ENCODE assay signal across 1 cellular context in genomic region chr10:3775671-3776551, GRCh38.
TF ChIP-seq lines count a peak whose summit lies in the region.

No MANE protein-coding gene starts in this region.

TF ChIP-seq in HepG2, 621 proteins besides CTCF, POLR2A, EP300 and RAD21 (continues in another document):
- TF ChIP-seq RXRA (CRISPR knock-in tag; IDR thresholded peaks at IDR 0.05) (peak; percentile 52; the same call in 1 of the 2 replicates), FOXC1 (CRISPR knock-in tag; IDR thresholded peaks at IDR 0.05; ENCODE audit: borderline replicate concordance) (no peak), ZNF687 (CRISPR knock-in tag; IDR thresholded peaks at IDR 0.05) (peak; percentile 70), ZNF282 (IDR thresholded peaks at IDR 0.05; ENCODE audit: partially characterized antibody) (no peak), HDAC2 (CRISPR knock-in tag; IDR thresholded peaks at IDR 0.05) (no peak), MAFF (IDR thresholded peaks at IDR 0.05; ENCODE audit: low read depth, low read length) (peak; percentile 0; the same call in 1 of the 2 replicates), TEAD3 (CRISPR knock-in tag; optimal IDR thresholded peaks at IDR 0.05; ENCODE audit: borderline replicate concordance) (peak; percentile 25), SRSF9 (IDR thresholded peaks at IDR 0.05; ENCODE audit: borderline replicate concordance, insufficient read depth, low read depth, low read length, poor library complexity, severe bottlenecking) (no peak), MBD4 (IDR thresholded peaks at IDR 0.05; ENCODE audit: borderline replicate concordance, low read length) (peak; percentile 54; the same call in 1 of the 2 replicates), ELF3 (CRISPR knock-in tag; IDR thresholded peaks at IDR 0.05) (no peak), CBX5 (CRISPR knock-in tag; IDR thresholded peaks at IDR 0.05; ENCODE audit: borderline replicate concordance) (peak; percentile 58; the same call in 1 of the 2 replicates), POLR2G (IDR thresholded peaks at IDR 0.05; ENCODE audit: low read depth, low read length) (peak; percentile 51), ATF7 (IDR thresholded peaks at IDR 0.05) (peak; percentile 71), ATF7 (CRISPR knock-in tag; IDR thresholded peaks at IDR 0.05) (no peak), TFAP4 (IDR thresholded peaks at IDR 0.05; ENCODE audit: borderline replicate concordance, low read depth) (no peak), POLR2AphosphoS2 (IDR thresholded peaks at IDR 0.05; ENCODE audit: low read depth, low read length) (peak; percentile 98), CHD2 (IDR thresholded peaks at IDR 0.05; ENCODE audit: low read depth, low read length) (0 out of 2 replicates have a peak, but pooled peaks have one; percentile 4), AGO2 (optimal IDR thresholded peaks at IDR 0.05; ENCODE audit: low read depth, low read length) (peak; percentile 87), ZNF10 (CRISPR knock-in tag; IDR thresholded peaks at IDR 0.05; ENCODE audit: borderline replicate concordance, low read depth) (no peak), AKAP8 (CRISPR knock-in tag; IDR thresholded peaks at IDR 0.05) (peak; percentile 48; the same call in 1 of the 2 replicates), BHLHE40 (IDR thresholded peaks at IDR 0.05; ENCODE audit: low read length) (peak; percentile 2; the same call in 1 of the 2 replicates), ADNP (CRISPR knock-in tag; IDR thresholded peaks at IDR 0.05) (no peak), ZFP91 (CRISPR knock-in tag; IDR thresholded peaks at IDR 0.05; ENCODE audit: borderline replicate concordance) (peak; percentile 24; the same call in 1 of the 2 replicates), SKI (IDR thresholded peaks at IDR 0.05; ENCODE audit: partially characterized antibody) (no peak), CBFB (CRISPR knock-in tag; IDR thresholded peaks at IDR 0.05) (0 out of 2 replicates have a peak, but pooled peaks have one; percentile 25), HOXA9 (CRISPR knock-in tag; IDR thresholded peaks at IDR 0.05; ENCODE audit: borderline replicate concordance) (0 out of 2 replicates have a peak, but pooled peaks have one; percentile 11), RFX3 (CRISPR knock-in tag; IDR thresholded peaks at IDR 0.05) (peak; percentile 40; the same call in 1 of the 2 replicates), ZNF331 (CRISPR knock-in tag; IDR thresholded peaks at IDR 0.05) (no peak), ZNF558 (CRISPR knock-in tag; IDR thresholded peaks at IDR 0.05; ENCODE audit: borderline replicate concordance) (0 out of 2 replicates have a peak, but pooled peaks have one; percentile 47), POLR2AphosphoS5 (IDR thresholded peaks at IDR 0.05; ENCODE audit: low read depth, low read length) (peak; percentile 57; the same call in 1 of the 2 replicates), TARDBP (CRISPR knock-in tag; IDR thresholded peaks at IDR 0.05) (peak; percentile 4; the same call in 1 of the 2 replicates), GABPB1 (CRISPR knock-in tag; IDR thresholded peaks at IDR 0.05) (0 out of 2 replicates have a peak, but pooled peaks have one; percentile 17), SMAD3 (CRISPR knock-in tag; IDR thresholded peaks at IDR 0.05) (no peak), TRIM24 (CRISPR knock-in tag; IDR thresholded peaks at IDR 0.05) (0 out of 2 replicates have a peak, but pooled peaks have one; percentile 29), RBFOX2 (IDR thresholded peaks at IDR 0.05; ENCODE audit: low read depth, low read length) (peak; percentile 59; the same call in 1 of the 2 replicates), PITX1 (CRISPR knock-in tag; IDR thresholded peaks at IDR 0.05) (no peak), SOX6 (IDR thresholded peaks at IDR 0.05) (no peak), SOX6 (CRISPR knock-in tag; IDR thresholded peaks at IDR 0.05) (no peak), ZNF543 (CRISPR knock-in tag; IDR thresholded peaks at IDR 0.05) (no peak), ZMYM3 (CRISPR knock-in tag; IDR thresholded peaks at IDR 0.05) (no peak), SP5 (CRISPR knock-in tag; IDR thresholded peaks at IDR 0.05; ENCODE audit: borderline replicate concordance, low read depth) (no peak), FIP1L1 (IDR thresholded peaks at IDR 0.05; ENCODE audit: borderline replicate concordance, insufficient read depth, low read depth, low read length) (0 out of 2 replicates have a peak, but pooled peaks have one; percentile 71), AGO1 (IDR thresholded peaks at IDR 0.05; ENCODE audit: low read depth, low read length, poor library complexity, severe bottlenecking) (peak; percentile 48), SOX5 (CRISPR knock-in tag; IDR thresholded peaks at IDR 0.05; ENCODE audit: borderline replicate concordance) (no peak), SMC3 (IDR thresholded peaks at IDR 0.05; ENCODE audit: low read length) (peak; percentile 10; the same call in 1 of the 2 replicates), MTA1 (CRISPR knock-in tag; IDR thresholded peaks at IDR 0.05; ENCODE audit: borderline replicate concordance) (no peak), SETDB1 (CRISPR knock-in tag; IDR thresholded peaks at IDR 0.05; ENCODE audit: borderline replicate concordance) (no peak), ZSCAN12 (CRISPR knock-in tag; IDR thresholded peaks at IDR 0.05) (no peak), RFX1 (IDR thresholded peaks at IDR 0.05) (0 out of 2 replicates have a peak, but pooled peaks have one; percentile 10), GATAD1 (CRISPR knock-in tag; IDR thresholded peaks at IDR 0.05) (0 out of 2 replicates have a peak, but pooled peaks have one; percentile 21), ZNF788 (CRISPR knock-in tag; IDR thresholded peaks at IDR 0.05; ENCODE audit: borderline replicate concordance) (0 out of 2 replicates have a peak, but pooled peaks have one; percentile 29), IRF2 (CRISPR knock-in tag; IDR thresholded peaks at IDR 0.05) (0 out of 2 replicates have a peak, but pooled peaks have one; percentile 25), ZNF768 (CRISPR knock-in tag; IDR thresholded peaks at IDR 0.05) (peak; percentile 57; the same call in 1 of the 2 replicates), ZNF441 (CRISPR knock-in tag; IDR thresholded peaks at IDR 0.05; ENCODE audit: borderline replicate concordance) (0 out of 2 replicates have a peak, but pooled peaks have one; percentile 59), SPEN (CRISPR knock-in tag; IDR thresholded peaks at IDR 0.05; ENCODE audit: low read depth) (peak; percentile 19; the same call in 1 of the 2 replicates)
- TF ChIP-seq, protein P1, sequence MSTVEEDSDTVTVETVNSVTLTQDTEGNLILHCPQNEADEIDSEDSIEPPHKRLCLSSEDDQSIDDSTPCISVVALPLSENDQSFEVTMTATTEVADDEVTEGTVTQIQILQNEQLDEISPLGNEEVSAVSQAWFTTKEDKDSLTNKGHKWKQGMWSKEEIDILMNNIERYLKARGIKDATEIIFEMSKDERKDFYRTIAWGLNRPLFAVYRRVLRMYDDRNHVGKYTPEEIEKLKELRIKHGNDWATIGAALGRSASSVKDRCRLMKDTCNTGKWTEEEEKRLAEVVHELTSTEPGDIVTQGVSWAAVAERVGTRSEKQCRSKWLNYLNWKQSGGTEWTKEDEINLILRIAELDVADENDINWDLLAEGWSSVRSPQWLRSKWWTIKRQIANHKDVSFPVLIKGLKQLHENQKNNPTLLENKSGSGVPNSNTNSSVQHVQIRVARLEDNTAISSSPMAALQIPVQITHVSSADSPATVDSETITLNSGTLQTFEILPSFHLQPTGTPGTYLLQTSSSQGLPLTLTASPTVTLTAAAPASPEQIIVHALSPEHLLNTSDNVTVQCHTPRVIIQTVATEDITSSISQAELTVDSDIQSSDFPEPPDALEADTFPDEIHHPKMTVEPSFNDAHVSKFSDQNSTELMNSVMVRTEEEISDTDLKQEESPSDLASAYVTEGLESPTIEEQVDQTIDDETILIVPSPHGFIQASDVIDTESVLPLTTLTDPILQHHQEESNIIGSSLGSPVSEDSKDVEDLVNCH (CRISPR knock-in tag; IDR thresholded peaks at IDR 0.05) = no peak
- TF ChIP-seq, protein P2, sequence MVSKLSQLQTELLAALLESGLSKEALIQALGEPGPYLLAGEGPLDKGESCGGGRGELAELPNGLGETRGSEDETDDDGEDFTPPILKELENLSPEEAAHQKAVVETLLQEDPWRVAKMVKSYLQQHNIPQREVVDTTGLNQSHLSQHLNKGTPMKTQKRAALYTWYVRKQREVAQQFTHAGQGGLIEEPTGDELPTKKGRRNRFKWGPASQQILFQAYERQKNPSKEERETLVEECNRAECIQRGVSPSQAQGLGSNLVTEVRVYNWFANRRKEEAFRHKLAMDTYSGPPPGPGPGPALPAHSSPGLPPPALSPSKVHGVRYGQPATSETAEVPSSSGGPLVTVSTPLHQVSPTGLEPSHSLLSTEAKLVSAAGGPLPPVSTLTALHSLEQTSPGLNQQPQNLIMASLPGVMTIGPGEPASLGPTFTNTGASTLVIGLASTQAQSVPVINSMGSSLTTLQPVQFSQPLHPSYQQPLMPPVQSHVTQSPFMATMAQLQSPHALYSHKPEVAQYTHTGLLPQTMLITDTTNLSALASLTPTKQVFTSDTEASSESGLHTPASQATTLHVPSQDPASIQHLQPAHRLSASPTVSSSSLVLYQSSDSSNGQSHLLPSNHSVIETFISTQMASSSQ (IDR thresholded peaks at IDR 0.05; ENCODE audit: low read depth) = no peak
- TF ChIP-seq, protein P2 (CRISPR knock-in tag; IDR thresholded peaks at IDR 0.05; ENCODE audit: borderline replicate concordance) = 0 out of 2 replicates have a peak, but pooled peaks have one; percentile 48
- TF ChIP-seq, protein P3, sequence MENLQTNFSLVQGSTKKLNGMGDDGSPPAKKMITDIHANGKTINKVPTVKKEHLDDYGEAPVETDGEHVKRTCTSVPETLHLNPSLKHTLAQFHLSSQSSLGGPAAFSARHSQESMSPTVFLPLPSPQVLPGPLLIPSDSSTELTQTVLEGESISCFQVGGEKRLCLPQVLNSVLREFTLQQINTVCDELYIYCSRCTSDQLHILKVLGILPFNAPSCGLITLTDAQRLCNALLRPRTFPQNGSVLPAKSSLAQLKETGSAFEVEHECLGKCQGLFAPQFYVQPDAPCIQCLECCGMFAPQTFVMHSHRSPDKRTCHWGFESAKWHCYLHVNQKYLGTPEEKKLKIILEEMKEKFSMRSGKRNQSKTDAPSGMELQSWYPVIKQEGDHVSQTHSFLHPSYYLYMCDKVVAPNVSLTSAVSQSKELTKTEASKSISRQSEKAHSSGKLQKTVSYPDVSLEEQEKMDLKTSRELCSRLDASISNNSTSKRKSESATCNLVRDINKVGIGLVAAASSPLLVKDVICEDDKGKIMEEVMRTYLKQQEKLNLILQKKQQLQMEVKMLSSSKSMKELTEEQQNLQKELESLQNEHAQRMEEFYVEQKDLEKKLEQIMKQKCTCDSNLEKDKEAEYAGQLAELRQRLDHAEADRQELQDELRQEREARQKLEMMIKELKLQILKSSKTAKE (CRISPR knock-in tag; IDR thresholded peaks at IDR 0.05; ENCODE audit: borderline replicate concordance) = 0 out of 2 replicates have a peak, but pooled peaks have one; percentile 21
